ENCODE assay signal across 1 cellular context in the genomic region with DNA sequence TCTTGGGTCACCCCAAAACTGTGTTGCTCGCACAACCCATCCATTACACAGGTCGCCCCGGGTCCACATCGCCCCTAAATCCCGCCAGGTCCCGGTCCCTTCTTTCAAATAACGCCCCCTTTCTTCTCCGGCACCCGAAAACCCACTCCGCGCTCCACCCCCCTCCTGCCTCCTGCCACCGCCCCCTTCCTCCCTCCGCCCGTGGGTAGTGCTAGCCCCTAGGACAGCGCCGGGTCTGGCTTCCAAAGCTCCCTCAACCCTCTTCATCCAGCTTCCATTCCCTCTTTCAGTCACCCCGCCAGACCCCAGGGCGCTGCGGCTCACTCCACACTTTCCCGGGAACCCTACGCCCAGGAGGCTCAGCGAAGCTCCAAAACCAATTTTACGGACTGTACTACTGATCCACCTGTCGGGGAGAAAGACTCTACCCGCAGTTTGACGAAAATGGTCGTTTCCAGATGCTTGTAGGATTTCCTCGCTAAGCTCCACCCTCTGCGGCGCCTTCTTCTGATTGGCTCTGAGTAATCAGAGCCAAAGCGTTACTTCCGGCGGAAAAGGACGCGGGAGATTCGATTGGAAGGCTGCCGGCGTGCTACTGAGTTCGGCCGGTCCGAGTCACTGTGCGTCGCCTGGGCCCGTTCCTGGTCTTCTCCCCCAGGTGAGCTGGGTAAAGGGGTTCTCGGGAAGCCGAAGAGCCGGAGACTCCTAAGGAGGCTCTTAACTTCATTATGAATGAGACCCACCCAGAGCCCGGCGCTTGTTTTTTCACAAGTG.
A peak's percentile ranks its signal among the peaks of the same experiment; 100 is the strongest.
TF ChIP-seq lines count a peak whose summit lies in the region.

A gene with protein sequence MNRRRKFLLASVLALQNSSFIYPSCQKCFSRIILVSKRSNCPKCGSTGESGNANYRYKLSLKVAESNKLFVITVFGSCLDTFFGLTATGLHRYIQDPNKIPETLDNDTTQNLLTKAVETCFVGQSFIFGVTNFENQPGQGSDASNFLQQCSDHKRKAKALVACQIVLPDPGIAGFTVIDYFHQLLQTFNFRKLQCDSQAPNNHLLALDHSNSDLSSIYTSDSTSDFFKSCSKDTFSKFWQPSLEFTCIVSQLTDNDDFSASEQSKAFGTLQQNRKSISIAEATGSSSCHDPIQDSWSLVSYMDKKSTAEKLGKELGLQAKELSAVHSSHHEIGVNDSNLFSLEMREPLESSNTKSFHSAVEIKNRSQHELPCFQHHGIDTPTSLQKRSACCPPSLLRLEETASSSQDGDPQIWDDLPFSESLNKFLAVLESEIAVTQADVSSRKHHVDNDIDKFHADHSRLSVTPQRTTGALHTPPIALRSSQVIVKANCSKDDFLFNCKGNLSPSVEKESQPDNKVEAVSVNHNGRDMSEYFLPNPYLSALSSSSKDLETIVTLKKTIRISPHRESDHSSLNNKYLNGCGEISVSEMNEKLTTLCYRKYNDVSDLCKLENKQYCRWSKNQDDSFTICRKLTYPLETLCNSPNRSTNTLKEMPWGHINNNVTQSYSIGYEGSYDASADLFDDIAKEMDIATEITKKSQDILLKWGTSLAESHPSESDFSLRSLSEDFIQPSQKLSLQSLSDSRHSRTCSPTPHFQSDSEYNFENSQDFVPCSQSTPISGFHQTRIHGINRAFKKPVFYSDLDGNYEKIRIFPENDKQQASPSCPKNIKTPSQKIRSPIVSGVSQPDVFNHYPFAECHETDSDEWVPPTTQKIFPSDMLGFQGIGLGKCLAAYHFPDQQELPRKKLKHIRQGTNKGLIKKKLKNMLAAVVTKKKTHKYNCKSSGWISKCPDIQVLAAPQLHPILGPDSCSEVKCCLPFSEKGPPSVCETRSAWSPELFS (plus strand): TSS at position 572 of the 774 bp plus-strand sequence. CDS start 13,003 bp downstream, outside the sequence.

TF ChIP-seq in K562, 482 proteins besides CTCF, POLR2A, EP300 and RAD21 (continued from another document and continues in another):
- TF ChIP-seq, protein P1, sequence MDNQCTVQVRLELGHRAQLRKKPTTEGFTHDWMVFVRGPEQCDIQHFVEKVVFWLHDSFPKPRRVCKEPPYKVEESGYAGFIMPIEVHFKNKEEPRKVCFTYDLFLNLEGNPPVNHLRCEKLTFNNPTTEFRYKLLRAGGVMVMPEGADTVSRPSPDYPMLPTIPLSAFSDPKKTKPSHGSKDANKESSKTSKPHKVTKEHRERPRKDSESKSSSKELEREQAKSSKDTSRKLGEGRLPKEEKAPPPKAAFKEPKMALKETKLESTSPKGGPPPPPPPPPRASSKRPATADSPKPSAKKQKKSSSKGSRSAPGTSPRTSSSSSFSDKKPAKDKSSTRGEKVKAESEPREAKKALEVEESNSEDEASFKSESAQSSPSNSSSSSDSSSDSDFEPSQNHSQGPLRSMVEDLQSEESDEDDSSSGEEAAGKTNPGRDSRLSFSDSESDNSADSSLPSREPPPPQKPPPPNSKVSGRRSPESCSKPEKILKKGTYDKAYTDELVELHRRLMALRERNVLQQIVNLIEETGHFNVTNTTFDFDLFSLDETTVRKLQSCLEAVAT (IDR thresholded peaks at IDR 0.05), result 0 out of 4 replicates have a peak, but pooled peaks of 1 of the 2 experiments have one; percentile 26
- TF ChIP-seq, protein P2, sequence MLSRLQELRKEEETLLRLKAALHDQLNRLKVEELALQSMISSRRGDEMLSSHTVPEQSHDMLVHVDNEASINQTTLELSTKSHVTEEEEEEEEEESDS (CRISPR knock-in tag; IDR thresholded peaks at IDR 0.05), result no peak
- TF ChIP-seq POLR2AphosphoS5 (IDR thresholded peaks at IDR 0.05; ENCODE audit: control insufficient read depth, insufficient read depth, low read depth, low read length) (peak; percentile 84), TCF7L2 (IDR thresholded peaks at IDR 0.05; ENCODE audit: low read depth, low read length) (peak; percentile 98), GTF2E2 (tag; IDR thresholded peaks at IDR 0.05) (peak; percentile 69; the same call in 1 of the 2 replicates), TAF1 (IDR thresholded peaks at IDR 0.05; ENCODE audit: control insufficient read depth, extremely low read depth, insufficient read depth, low read length, severe bottlenecking) (peak; percentile 87), ZNF444 (CRISPR knock-in tag; IDR thresholded peaks at IDR 0.05) (no peak), ATF1 (CRISPR knock-in tag; IDR thresholded peaks at IDR 0.05) (no peak), ATF1 (tag; IDR thresholded peaks at IDR 0.05) (peak; percentile 76), SIN3A (IDR thresholded peaks at IDR 0.05; ENCODE audit: borderline replicate concordance in 2 of 2, control insufficient read depth in 1 of 2, low read depth in 2 of 2, low read length in 2 of 2) (peak in 1 of 2 experiments; percentile 95; a peak in 1 of 4 replicates)
- TF ChIP-seq, protein P3, sequence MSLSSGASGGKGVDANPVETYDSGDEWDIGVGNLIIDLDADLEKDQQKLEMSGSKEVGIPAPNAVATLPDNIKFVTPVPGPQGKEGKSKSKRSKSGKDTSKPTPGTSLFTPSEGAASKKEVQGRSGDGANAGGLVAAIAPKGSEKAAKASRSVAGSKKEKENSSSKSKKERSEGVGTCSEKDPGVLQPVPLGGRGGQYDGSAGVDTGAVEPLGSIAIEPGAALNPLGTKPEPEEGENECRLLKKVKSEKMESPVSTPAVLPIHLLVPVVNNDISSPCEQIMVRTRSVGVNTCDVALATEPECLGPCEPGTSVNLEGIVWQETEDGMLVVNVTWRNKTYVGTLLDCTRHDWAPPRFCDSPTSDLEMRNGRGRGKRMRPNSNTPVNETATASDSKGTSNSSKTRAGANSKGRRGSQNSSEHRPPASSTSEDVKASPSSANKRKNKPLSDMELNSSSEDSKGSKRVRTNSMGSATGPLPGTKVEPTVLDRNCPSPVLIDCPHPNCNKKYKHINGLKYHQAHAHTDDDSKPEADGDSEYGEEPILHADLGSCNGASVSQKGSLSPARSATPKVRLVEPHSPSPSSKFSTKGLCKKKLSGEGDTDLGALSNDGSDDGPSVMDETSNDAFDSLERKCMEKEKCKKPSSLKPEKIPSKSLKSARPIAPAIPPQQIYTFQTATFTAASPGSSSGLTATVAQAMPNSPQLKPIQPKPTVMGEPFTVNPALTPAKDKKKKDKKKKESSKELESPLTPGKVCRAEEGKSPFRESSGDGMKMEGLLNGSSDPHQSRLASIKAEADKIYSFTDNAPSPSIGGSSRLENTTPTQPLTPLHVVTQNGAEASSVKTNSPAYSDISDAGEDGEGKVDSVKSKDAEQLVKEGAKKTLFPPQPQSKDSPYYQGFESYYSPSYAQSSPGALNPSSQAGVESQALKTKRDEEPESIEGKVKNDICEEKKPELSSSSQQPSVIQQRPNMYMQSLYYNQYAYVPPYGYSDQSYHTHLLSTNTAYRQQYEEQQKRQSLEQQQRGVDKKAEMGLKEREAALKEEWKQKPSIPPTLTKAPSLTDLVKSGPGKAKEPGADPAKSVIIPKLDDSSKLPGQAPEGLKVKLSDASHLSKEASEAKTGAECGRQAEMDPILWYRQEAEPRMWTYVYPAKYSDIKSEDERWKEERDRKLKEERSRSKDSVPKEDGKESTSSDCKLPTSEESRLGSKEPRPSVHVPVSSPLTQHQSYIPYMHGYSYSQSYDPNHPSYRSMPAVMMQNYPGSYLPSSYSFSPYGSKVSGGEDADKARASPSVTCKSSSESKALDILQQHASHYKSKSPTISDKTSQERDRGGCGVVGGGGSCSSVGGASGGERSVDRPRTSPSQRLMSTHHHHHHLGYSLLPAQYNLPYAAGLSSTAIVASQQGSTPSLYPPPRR (CRISPR knock-in tag; IDR thresholded peaks at IDR 0.05; ENCODE audit: borderline replicate concordance), result no peak
- TF ChIP-seq, protein P4, sequence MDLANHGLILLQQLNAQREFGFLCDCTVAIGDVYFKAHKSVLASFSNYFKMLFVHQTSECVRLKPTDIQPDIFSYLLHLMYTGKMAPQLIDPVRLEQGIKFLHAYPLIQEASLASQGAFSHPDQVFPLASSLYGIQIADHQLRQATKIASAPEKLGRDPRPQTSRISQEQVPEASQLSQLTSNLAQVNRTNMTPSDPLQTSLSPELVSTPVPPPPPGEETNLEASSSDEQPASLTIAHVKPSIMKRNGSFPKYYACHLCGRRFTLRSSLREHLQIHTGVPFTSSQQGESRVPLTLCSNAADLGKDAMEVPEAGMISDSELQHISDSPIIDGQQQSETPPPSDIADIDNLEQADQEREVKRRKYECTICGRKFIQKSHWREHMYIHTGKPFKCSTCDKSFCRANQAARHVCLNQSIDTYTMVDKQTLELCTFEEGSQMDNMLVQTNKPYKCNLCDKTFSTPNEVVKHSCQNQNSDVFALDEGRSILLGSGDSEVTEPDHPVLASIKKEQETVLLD (IDR thresholded peaks at IDR 0.05), result peak; percentile 63
- TF ChIP-seq, protein P5, sequence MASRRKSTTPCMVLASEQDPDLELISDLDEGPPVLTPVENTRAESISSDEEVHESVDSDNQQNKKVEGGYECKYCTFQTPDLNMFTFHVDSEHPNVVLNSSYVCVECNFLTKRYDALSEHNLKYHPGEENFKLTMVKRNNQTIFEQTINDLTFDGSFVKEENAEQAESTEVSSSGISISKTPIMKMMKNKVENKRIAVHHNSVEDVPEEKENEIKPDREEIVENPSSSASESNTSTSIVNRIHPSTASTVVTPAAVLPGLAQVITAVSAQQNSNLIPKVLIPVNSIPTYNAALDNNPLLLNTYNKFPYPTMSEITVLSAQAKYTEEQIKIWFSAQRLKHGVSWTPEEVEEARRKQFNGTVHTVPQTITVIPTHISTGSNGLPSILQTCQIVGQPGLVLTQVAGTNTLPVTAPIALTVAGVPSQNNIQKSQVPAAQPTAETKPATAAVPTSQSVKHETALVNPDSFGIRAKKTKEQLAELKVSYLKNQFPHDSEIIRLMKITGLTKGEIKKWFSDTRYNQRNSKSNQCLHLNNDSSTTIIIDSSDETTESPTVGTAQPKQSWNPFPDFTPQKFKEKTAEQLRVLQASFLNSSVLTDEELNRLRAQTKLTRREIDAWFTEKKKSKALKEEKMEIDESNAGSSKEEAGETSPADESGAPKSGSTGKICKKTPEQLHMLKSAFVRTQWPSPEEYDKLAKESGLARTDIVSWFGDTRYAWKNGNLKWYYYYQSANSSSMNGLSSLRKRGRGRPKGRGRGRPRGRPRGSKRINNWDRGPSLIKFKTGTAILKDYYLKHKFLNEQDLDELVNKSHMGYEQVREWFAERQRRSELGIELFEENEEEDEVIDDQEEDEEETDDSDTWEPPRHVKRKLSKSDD (conservative IDR thresholded peaks at IDR 0.05; ENCODE audit: low read length), result no peak
- TF ChIP-seq, protein P6, sequence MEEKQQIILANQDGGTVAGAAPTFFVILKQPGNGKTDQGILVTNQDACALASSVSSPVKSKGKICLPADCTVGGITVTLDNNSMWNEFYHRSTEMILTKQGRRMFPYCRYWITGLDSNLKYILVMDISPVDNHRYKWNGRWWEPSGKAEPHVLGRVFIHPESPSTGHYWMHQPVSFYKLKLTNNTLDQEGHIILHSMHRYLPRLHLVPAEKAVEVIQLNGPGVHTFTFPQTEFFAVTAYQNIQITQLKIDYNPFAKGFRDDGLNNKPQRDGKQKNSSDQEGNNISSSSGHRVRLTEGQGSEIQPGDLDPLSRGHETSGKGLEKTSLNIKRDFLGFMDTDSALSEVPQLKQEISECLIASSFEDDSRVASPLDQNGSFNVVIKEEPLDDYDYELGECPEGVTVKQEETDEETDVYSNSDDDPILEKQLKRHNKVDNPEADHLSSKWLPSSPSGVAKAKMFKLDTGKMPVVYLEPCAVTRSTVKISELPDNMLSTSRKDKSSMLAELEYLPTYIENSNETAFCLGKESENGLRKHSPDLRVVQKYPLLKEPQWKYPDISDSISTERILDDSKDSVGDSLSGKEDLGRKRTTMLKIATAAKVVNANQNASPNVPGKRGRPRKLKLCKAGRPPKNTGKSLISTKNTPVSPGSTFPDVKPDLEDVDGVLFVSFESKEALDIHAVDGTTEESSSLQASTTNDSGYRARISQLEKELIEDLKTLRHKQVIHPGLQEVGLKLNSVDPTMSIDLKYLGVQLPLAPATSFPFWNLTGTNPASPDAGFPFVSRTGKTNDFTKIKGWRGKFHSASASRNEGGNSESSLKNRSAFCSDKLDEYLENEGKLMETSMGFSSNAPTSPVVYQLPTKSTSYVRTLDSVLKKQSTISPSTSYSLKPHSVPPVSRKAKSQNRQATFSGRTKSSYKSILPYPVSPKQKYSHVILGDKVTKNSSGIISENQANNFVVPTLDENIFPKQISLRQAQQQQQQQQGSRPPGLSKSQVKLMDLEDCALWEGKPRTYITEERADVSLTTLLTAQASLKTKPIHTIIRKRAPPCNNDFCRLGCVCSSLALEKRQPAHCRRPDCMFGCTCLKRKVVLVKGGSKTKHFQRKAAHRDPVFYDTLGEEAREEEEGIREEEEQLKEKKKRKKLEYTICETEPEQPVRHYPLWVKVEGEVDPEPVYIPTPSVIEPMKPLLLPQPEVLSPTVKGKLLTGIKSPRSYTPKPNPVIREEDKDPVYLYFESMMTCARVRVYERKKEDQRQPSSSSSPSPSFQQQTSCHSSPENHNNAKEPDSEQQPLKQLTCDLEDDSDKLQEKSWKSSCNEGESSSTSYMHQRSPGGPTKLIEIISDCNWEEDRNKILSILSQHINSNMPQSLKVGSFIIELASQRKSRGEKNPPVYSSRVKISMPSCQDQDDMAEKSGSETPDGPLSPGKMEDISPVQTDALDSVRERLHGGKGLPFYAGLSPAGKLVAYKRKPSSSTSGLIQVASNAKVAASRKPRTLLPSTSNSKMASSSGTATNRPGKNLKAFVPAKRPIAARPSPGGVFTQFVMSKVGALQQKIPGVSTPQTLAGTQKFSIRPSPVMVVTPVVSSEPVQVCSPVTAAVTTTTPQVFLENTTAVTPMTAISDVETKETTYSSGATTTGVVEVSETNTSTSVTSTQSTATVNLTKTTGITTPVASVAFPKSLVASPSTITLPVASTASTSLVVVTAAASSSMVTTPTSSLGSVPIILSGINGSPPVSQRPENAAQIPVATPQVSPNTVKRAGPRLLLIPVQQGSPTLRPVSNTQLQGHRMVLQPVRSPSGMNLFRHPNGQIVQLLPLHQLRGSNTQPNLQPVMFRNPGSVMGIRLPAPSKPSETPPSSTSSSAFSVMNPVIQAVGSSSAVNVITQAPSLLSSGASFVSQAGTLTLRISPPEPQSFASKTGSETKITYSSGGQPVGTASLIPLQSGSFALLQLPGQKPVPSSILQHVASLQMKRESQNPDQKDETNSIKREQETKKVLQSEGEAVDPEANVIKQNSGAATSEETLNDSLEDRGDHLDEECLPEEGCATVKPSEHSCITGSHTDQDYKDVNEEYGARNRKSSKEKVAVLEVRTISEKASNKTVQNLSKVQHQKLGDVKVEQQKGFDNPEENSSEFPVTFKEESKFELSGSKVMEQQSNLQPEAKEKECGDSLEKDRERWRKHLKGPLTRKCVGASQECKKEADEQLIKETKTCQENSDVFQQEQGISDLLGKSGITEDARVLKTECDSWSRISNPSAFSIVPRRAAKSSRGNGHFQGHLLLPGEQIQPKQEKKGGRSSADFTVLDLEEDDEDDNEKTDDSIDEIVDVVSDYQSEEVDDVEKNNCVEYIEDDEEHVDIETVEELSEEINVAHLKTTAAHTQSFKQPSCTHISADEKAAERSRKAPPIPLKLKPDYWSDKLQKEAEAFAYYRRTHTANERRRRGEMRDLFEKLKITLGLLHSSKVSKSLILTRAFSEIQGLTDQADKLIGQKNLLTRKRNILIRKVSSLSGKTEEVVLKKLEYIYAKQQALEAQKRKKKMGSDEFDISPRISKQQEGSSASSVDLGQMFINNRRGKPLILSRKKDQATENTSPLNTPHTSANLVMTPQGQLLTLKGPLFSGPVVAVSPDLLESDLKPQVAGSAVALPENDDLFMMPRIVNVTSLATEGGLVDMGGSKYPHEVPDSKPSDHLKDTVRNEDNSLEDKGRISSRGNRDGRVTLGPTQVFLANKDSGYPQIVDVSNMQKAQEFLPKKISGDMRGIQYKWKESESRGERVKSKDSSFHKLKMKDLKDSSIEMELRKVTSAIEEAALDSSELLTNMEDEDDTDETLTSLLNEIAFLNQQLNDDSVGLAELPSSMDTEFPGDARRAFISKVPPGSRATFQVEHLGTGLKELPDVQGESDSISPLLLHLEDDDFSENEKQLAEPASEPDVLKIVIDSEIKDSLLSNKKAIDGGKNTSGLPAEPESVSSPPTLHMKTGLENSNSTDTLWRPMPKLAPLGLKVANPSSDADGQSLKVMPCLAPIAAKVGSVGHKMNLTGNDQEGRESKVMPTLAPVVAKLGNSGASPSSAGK (IDR thresholded peaks at IDR 0.05), result peak; percentile 71
